9 cellular contexts compared by ENCODE assay signal in genomic region chrX:153723351-153724251, GRCh38. TPM values are rescaled to one million over a fixed set of nuclear protein-coding genes. Genes with fewer than 3 reads are reported as not detected.
DNase-seq lines count a peak whose midpoint lies in the region; ATAC-seq and TF ChIP-seq lines count a peak whose summit lies in the region.
"Had no signal": no experiment of that assay in that cellular context is flagged by ENCODE, and none has a peak within 500 bp of the region (broad histone marks: within the 10 kb centered on the region; RNA-seq: fewer than 3 reads in every experiment).

No MANE protein-coding gene starts in this region.

- TF ChIP-seq POLR2A in Peyer's patch (IDR thresholded peaks at IDR 0.05) = peak; percentile 24 to 26

- WGBS in iPS DF 6.9 (ENCODE audit: insufficient coverage, insufficient read length) = no CpG with 5 or more reads among the region's 78 CpGs

- peaks cover 31% of the 10 kb centered on the region for H3K4me1 ChIP-seq in CD8-positive, alpha-beta T cell (ENCODE audit: insufficient read depth, low read length)
- H3K4me1 ChIP-seq in Peyer's patch (peaks cover 3 to 51% (median 17%) of the 10 kb centered on the region in 4 donors), iPS DF 6.9 (ENCODE audit: control insufficient read depth, insufficient read depth, low read length) (peaks cover 4% of the 10 kb centered on the region)

- peak overlapping the region; percentile 64 for H3K27ac ChIP-seq in CD8-positive, alpha-beta T cell (ENCODE audit: low read depth, low read length)
- H3K27ac ChIP-seq in Peyer's patch (peak overlapping the region; percentile 89 to 93 (median 92)), iPS DF 6.9 (ENCODE audit: low read length) (no peak overlapping the region)

- TF ChIP-seq CTCF in CD8-positive, alpha-beta T cell (IDR thresholded peaks at IDR 0.05) = peak; percentile 31
- TF ChIP-seq CTCF in Peyer's patch (IDR thresholded peaks at IDR 0.05) = peak in 2 of 6 experiments; percentile 22 to 24

- peaks cover 40% of the 10 kb centered on the region for H3K4me1 Mint-ChIP-seq in CD8-positive, alpha-beta T cell (ENCODE audit: low read depth)
- H3K4me1 Mint-ChIP-seq in activated naive CD8-positive, alpha-beta T cell treated with anti-CD3 and anti-CD28 coated beads for 36 hours = peaks cover 27% of the 10 kb centered on the region

- H3K36me3 Mint-ChIP-seq in CD8-positive, alpha-beta T cell = peaks cover 27% of the 10 kb centered on the region
- peaks cover 22% of the 10 kb centered on the region for H3K36me3 Mint-ChIP-seq in activated naive CD8-positive, alpha-beta T cell treated with anti-CD3 and anti-CD28 coated beads for 36 hours

- H3K27me3 ChIP-seq in CD8-positive, alpha-beta T cell (ENCODE audit: insufficient read depth, low read length) = no peaks in the 10 kb centered on the region
- H3K27me3 ChIP-seq in Peyer's patch (no peaks in the 10 kb centered on the region), iPS DF 6.9 (ENCODE audit: control insufficient read depth, insufficient read depth, low read length) (no peaks in the 10 kb centered on the region)

- POLR2A ChIA-PET in CD8-positive, alpha-beta T cell (lab: Charles Lee) = no interaction called here

- peak overlapping the region; percentile 84 for H3K4me3 Mint-ChIP-seq in CD8-positive, alpha-beta T cell
- peak overlapping the region; percentile 87 for H3K4me3 Mint-ChIP-seq in activated naive CD8-positive, alpha-beta T cell treated with anti-CD3 and anti-CD28 coated beads for 36 hours

- H3K36me3 ChIP-seq in CD8-positive, alpha-beta T cell (ENCODE audit: insufficient read depth, low read length) = peaks cover 8% of the 10 kb centered on the region
- H3K36me3 ChIP-seq in Peyer's patch = peaks cover 0 to 28% (median 0%) of the 10 kb centered on the region in 3 donors
- peaks cover 9% of the 10 kb centered on the region; the same call in 1 of the 2 replicates for H3K36me3 ChIP-seq in iPS DF 6.9 (ENCODE audit: control insufficient read depth, insufficient read depth, low read length)

- CTCF ChIA-PET in CD8-positive, alpha-beta T cell (lab: Charles Lee) = interaction anchor here (0.7 kb wide), 1 partner anchor 191 kb away, joined by 3 read pairs; no protein-coding TSS in a partner anchor

- peak; percentile 29 for ATAC-seq in CD8-positive, alpha-beta T cell
- peak; percentile 30 for ATAC-seq in GM19395 (IDR thresholded peaks at IDR 0.05; ENCODE audit: unreplicated experiment)
- ATAC-seq in HG03457 (IDR thresholded peaks at IDR 0.05; ENCODE audit: unreplicated experiment) = peak; percentile 26

- intact Hi-C loops in CD8-positive, alpha-beta T cell (cut with DNase I, micrococcal nuclease) = loop anchor here (1.0 to 5.0 kb wide), 5 partner anchors 35 to 251 kb away; partner anchors contain the start of genes IDH3G (in 2 of the 2), SSR4 (in 2 of the 2), CCNQ (in 1 of the 2) and HAUS7 (in 1 of the 2)

- H3K4me3 ChIP-seq in CD8-positive, alpha-beta T cell (ENCODE audit: low read depth, low read length) = peak overlapping the region; percentile 63
- H3K4me3 ChIP-seq in Peyer's patch (peak overlapping the region; percentile 63 to 75 (median 68)), iPS DF 6.9 (ENCODE audit: low read length) (peak overlapping the region; percentile 80; the same call in 1 of the 2 replicates)

- no peaks in the 10 kb centered on the region for H3K9me3 Mint-ChIP-seq in CD8-positive, alpha-beta T cell
- H3K9me3 Mint-ChIP-seq in activated naive CD8-positive, alpha-beta T cell treated with anti-CD3 and anti-CD28 coated beads for 36 hours = no peaks in the 10 kb centered on the region

- peak overlapping the region; percentile 83 for H3K27ac Mint-ChIP-seq in CD8-positive, alpha-beta T cell
- peak overlapping the region; percentile 83 for H3K27ac Mint-ChIP-seq in activated naive CD8-positive, alpha-beta T cell treated with anti-CD3 and anti-CD28 coated beads for 36 hours

- DNase-seq in CD8-positive, alpha-beta T cell = peak in 6 of 7 experiments; percentile 14 to 58 (median 42)
- DNase-seq in Peyer's patch (peak; percentile 61 to 70 (median 67)), iPS DF 6.9 (ENCODE audit: low read depth, low spot score) (no peak), mesenteric fat pad (ENCODE audit: low spot score) (no peak)
- peak; percentile 61 for DNase-seq in activated naive CD8-positive, alpha-beta T cell treated with anti-CD3 and anti-CD28 coated beads for 36 hours
- DNase-seq in stimulated activated CD4-positive, alpha-beta T cell treated with anti-CD3 and anti-CD28 coated beads, Interleukin-12 subunit alpha, Interleukin-12 subunit beta, amount 100 ng/mL, for 4 hours = peak; percentile 67

- no peaks in the 10 kb centered on the region for H3K27me3 Mint-ChIP-seq in CD8-positive, alpha-beta T cell (ENCODE audit: low read depth)
- no peaks in the 10 kb centered on the region for H3K27me3 Mint-ChIP-seq in activated naive CD8-positive, alpha-beta T cell treated with anti-CD3 and anti-CD28 coated beads for 36 hours

- no peaks in the 10 kb centered on the region for H3K9me3 ChIP-seq in CD8-positive, alpha-beta T cell (ENCODE audit: low read length)
- no peaks in the 10 kb centered on the region for H3K9me3 ChIP-seq in Peyer's patch
- H3K9me3 ChIP-seq in iPS DF 6.9 (ENCODE audit: control insufficient read depth, insufficient read depth, low read length) = no peaks in the 10 kb centered on the region

RNA-seq across cellular contexts. Expression of gene BCAP31, which starts 0.6 kb away (rescaled TPM):
- total RNA-seq in CD8-positive, alpha-beta T cell = 10 to 100 TPM; 35.3 to 39.1 TPM
- total RNA-seq in Peyer's patch = 100 to 1,000 TPM in 2 of 4 donors, 10 to 100 TPM in 2; 45.4 to 148 (median 101) TPM
- 100 to 1,000 TPM; 103 to 109 TPM for total RNA-seq in activated naive CD8-positive, alpha-beta T cell treated with anti-CD3 and anti-CD28 coated beads for 36 hours
- 513 TPM for total RNA-seq in mesenteric fat pad

RNA-seq across cellular contexts. Expression of gene ABCD1, which starts 1.1 kb away (rescaled TPM):
- total RNA-seq in CD8-positive, alpha-beta T cell = 1 to 10 TPM; 5.2 to 6.4 TPM
- 10 to 100 TPM; 14.9 to 94.2 (median 68.0) TPM for total RNA-seq in Peyer's patch
- 1 to 10 TPM; 4.1 to 4.3 TPM for total RNA-seq in activated naive CD8-positive, alpha-beta T cell treated with anti-CD3 and anti-CD28 coated beads for 36 hours
- total RNA-seq in mesenteric fat pad = 32.3 TPM

RNA-seq across cellular contexts. Expression of gene SLC6A8, which starts 35.9 kb away (rescaled TPM):
- total RNA-seq in CD8-positive, alpha-beta T cell = 1 to 10 TPM; 2.7 to 2.9 TPM
- total RNA-seq in Peyer's patch (100 to 1,000 TPM in 3 of 4 donors, 10 to 100 TPM in 1; 36.3 to 562 (median 146) TPM), mesenteric fat pad (45.9 TPM)
- under 1 TPM; 0.68 to 0.70 TPM for total RNA-seq in activated naive CD8-positive, alpha-beta T cell treated with anti-CD3 and anti-CD28 coated beads for 36 hours

RNA-seq across cellular contexts. Expression of gene PLXNB3, which starts 40.4 kb away (rescaled TPM):
- total RNA-seq in CD8-positive, alpha-beta T cell = under 1 TPM; 0.35 to 0.50 TPM
- 10 to 100 TPM in 1 of 4 donors, 1 to 10 TPM in 3; 2.7 to 25.6 (median 7.6) TPM for total RNA-seq in Peyer's patch
- total RNA-seq in activated naive CD8-positive, alpha-beta T cell treated with anti-CD3 and anti-CD28 coated beads for 36 hours = 1 to 10 TPM; 2.8 to 4.2 TPM
- 10.2 TPM for total RNA-seq in mesenteric fat pad

RNA-seq across cellular contexts. Expression of gene PNCK, which starts 50.0 kb away (rescaled TPM):
- total RNA-seq in CD8-positive, alpha-beta T cell = under 1 TPM; 0.44 to 0.68 TPM
- 10 to 100 TPM in 1 of 4 donors, 1 to 10 TPM in 2, not detected in 1; 2.0 to 44.8 (median 6.1) TPM for total RNA-seq in Peyer's patch
- 1 to 10 TPM; 1.0 to 1.2 TPM for total RNA-seq in activated naive CD8-positive, alpha-beta T cell treated with anti-CD3 and anti-CD28 coated beads for 36 hours
- total RNA-seq in mesenteric fat pad = 1.4 TPM
- total RNA-seq: activated CD8-positive, alpha-beta memory T cell treated with anti-CD3 and anti-CD28 coated beads for 36 hours had no signal

Comparison
In these comparisons a context has a peak if more than half of its experiments do, and no peak if none do; other contexts are left out.
1. DNase-seq: peak in CD8-positive, alpha-beta T cell (6 of 7), Peyer's patch (3 of 3), activated naive CD8-positive, alpha-beta T cell treated with anti-CD3 and anti-CD28 coated beads for 36 hours (single experiment) and stimulated activated CD4-positive, alpha-beta T cell treated with anti-CD3 and anti-CD28 coated beads, Interleukin-12 subunit alpha, Interleukin-12 subunit beta, amount 100 ng/mL, for 4 hours (single experiment); none in iPS DF 6.9 (single experiment) and mesenteric fat pad (single experiment).
2. RNA of gene SLC6A8, which starts 35.9 kb away (total RNA-seq): 36.3 to 562 TPM in Peyer's patch and 45.9 TPM in mesenteric fat pad (single experiment); 2.7 to 2.9 TPM in CD8-positive, alpha-beta T cell and 0.68 to 0.70 TPM in activated naive CD8-positive, alpha-beta T cell treated with anti-CD3 and anti-CD28 coated beads for 36 hours; every median in the first group is over 4 times any median in the second.
3. Peak in every context shown above with its lines, with median percentiles within 50 percentile points of each other: ATAC-seq and H3K4me3 ChIP-seq.